Comparison of ENCODE assay signal across 1 cellular context in the genomic region with DNA sequence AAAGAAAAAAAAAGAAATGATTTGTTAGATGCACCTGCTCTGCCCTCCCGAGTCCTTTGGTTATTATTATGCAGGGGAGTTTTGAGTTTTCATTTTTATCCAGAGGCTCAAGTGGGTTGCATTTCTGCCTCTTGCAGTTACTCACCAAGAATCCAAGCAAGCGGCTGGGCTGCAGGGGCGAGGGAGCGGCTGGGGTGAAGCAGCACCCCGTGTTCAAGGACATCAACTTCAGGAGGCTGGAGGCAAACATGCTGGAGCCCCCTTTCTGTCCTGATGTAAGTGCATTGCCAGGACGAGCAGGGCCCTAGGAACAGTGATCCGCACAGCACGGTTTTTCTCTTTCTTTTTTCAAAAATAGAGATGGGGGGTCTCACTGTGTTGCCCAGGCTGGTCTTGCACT.
TF ChIP-seq lines count a peak whose summit lies in the region.

No MANE protein-coding gene starts in this region.

TF ChIP-seq in HepG2, 621 proteins besides CTCF, POLR2A, EP300 and RAD21:
- TF ChIP-seq MLLT10 (CRISPR knock-in tag; IDR thresholded peaks at IDR 0.05): no peak
- no peak for TF ChIP-seq ZNF431 (CRISPR knock-in tag; IDR thresholded peaks at IDR 0.05; ENCODE audit: borderline replicate concordance, low read depth)
- no peak for TF ChIP-seq ZNF337 (CRISPR knock-in tag; IDR thresholded peaks at IDR 0.05; ENCODE audit: borderline replicate concordance, low read depth)
- TF ChIP-seq ZNF747 (CRISPR knock-in tag; IDR thresholded peaks at IDR 0.05; ENCODE audit: borderline replicate concordance): no peak
- TF ChIP-seq KDM1A (CRISPR knock-in tag; IDR thresholded peaks at IDR 0.05): no peak
- TF ChIP-seq ZNF10 (CRISPR knock-in tag; IDR thresholded peaks at IDR 0.05; ENCODE audit: borderline replicate concordance, low read depth): no peak
- TF ChIP-seq ZNF713 (CRISPR knock-in tag; IDR thresholded peaks at IDR 0.05): no peak
- TF ChIP-seq ATF7 (IDR thresholded peaks at IDR 0.05): no peak
- no peak for TF ChIP-seq ATF7 (CRISPR knock-in tag; IDR thresholded peaks at IDR 0.05)
- TF ChIP-seq FOXO1 (CRISPR knock-in tag; IDR thresholded peaks at IDR 0.05): no peak
- TF ChIP-seq ZNF18 (CRISPR knock-in tag; IDR thresholded peaks at IDR 0.05; ENCODE audit: insufficient replicate concordance): no peak
- no peak for TF ChIP-seq PCBP1 (IDR thresholded peaks at IDR 0.05; ENCODE audit: borderline replicate concordance, low read depth, low read length)
- no peak for TF ChIP-seq ZNF646 (CRISPR knock-in tag; IDR thresholded peaks at IDR 0.05)
- no peak for TF ChIP-seq ZNF790 (CRISPR knock-in tag; IDR thresholded peaks at IDR 0.05; ENCODE audit: borderline replicate concordance)
- no peak for TF ChIP-seq SMAD9 (CRISPR knock-in tag; IDR thresholded peaks at IDR 0.05)
- TF ChIP-seq ARID2 (CRISPR knock-in tag; IDR thresholded peaks at IDR 0.05; ENCODE audit: borderline replicate concordance): no peak
